ENCODE assay signal across 13 cellular contexts in genomic region chr2:7016884-7017283, GRCh38.
"Had no signal": no experiment of that assay in that cellular context is flagged by ENCODE, and none has a peak within 500 bp of the region (broad histone marks: within the 10 kb centered on the region; RNA-seq: fewer than 3 reads in every experiment).

No MANE protein-coding gene starts in this region.

- FAIRE-seq: TTC549 had no signal

- H3K27me3 ChIP-seq: esophagus muscularis mucosa, left lung had no signal

- H3K9ac ChIP-seq: parathyroid adenoma had no signal

- ATAC-seq: left lung; stimulated activated naive B cell treated with anti-CD40 and anti-IgM and Interleukin-4, amounts not matched to agents 10 μg/mL and 1 μg/mL and 100 μg/mL, for 72 hours; T-helper 17 cell had no signal

- DNase-seq: activated B cell treated with CpG ODN at 0.5 μM for 24 hours; activated CD4-positive, alpha-beta T cell treated with anti-CD3 and anti-CD28 coated beads, Interleukin-2, amount 10 ng/mL, durations not matched to agents 24 days and 14 days; activated naive CD4-positive, alpha-beta T cell treated with anti-CD3 and anti-CD28 coated beads, Interleukin-2, amount 50 U/mL, for 16 hours; glutamatergic neuron; left lung; mesenchymal stem cell; right cardiac atrium; stimulated activated CD4-positive, alpha-beta T cell treated with anti-CD3 and anti-CD28 coated beads, Interleukin-2, amount 100 ng/mL, for 24 hours; stimulated activated naive B cell treated with anti-CD40 and anti-IgM and Interleukin-4, amounts not matched to agents 10 μg/mL and 1 μg/mL and 100 μg/mL, for 72 hours; T-helper 17 cell had no signal

- H3K9me3 ChIP-seq: esophagus muscularis mucosa, left lung had no signal

- H3K27ac ChIP-seq: left lung had no signal

- H3K4me3 ChIP-seq: esophagus muscularis mucosa, left lung had no signal
